2 cellular contexts compared by ENCODE assay signal in genomic region chr3:61637088-61638051, GRCh38.
TF ChIP-seq lines count a peak whose summit lies in the region.

No MANE protein-coding gene starts in this region.

TF ChIP-seq in liver, 16 proteins besides CTCF, POLR2A, EP300 and RAD21 (continued from another document):
- TF ChIP-seq EGR1 (IDR thresholded peaks at IDR 0.05; ENCODE audit: low read depth in 2 of 2), result no peak
- TF ChIP-seq ZBTB33 (IDR thresholded peaks at IDR 0.05), result no peak
- no peak for TF ChIP-seq HNF4G (IDR thresholded peaks at IDR 0.05)
- peak; percentile 15 for TF ChIP-seq SP1 (IDR thresholded peaks at IDR 0.05)
- TF ChIP-seq TAF1 (conservative IDR thresholded peaks at IDR 0.05), result no peak
- TF ChIP-seq, protein P1, sequence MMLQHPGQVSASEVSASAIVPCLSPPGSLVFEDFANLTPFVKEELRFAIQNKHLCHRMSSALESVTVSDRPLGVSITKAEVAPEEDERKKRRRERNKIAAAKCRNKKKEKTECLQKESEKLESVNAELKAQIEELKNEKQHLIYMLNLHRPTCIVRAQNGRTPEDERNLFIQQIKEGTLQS (IDR thresholded peaks at IDR 0.05), result no peak
- no peak for TF ChIP-seq MAX (IDR thresholded peaks at IDR 0.05)
- peak; percentile 44 to 54 for TF ChIP-seq HNF4A (conservative IDR thresholded peaks at IDR 0.05)

TF ChIP-seq in HepG2, 621 proteins besides CTCF, POLR2A, EP300 and RAD21 (continued from another document):
- TF ChIP-seq MXD1 (CRISPR knock-in tag; IDR thresholded peaks at IDR 0.05), result no peak
